ENCODE assay signal across 1 cellular context in genomic region chr6:24927234-24927955, GRCh38.
TF ChIP-seq lines count a peak whose summit lies in the region.

No MANE protein-coding gene starts in this region.

TF ChIP-seq in HEK293, 187 proteins besides CTCF, POLR2A, EP300 and RAD21:
- TF ChIP-seq ZNF707 (tag by site-specific recombination; IDR thresholded peaks at IDR 0.05) (0 out of 2 replicates have a peak, but pooled peaks have one; percentile 28), ZNF585B (tag by site-specific recombination; IDR thresholded peaks at IDR 0.05) (no peak), ZNF580 (tag by site-specific recombination; IDR thresholded peaks at IDR 0.05) (0 out of 2 replicates have a peak, but pooled peaks have one; percentile 60), ZNF571 (tag by site-specific recombination; IDR thresholded peaks at IDR 0.05) (peak; percentile 79; the same call in 1 of the 2 replicates), ZNF157 (tag by site-specific recombination; IDR thresholded peaks at IDR 0.05) (peak; percentile 31; the same call in 1 of the 2 replicates)
- TF ChIP-seq, protein P1, sequence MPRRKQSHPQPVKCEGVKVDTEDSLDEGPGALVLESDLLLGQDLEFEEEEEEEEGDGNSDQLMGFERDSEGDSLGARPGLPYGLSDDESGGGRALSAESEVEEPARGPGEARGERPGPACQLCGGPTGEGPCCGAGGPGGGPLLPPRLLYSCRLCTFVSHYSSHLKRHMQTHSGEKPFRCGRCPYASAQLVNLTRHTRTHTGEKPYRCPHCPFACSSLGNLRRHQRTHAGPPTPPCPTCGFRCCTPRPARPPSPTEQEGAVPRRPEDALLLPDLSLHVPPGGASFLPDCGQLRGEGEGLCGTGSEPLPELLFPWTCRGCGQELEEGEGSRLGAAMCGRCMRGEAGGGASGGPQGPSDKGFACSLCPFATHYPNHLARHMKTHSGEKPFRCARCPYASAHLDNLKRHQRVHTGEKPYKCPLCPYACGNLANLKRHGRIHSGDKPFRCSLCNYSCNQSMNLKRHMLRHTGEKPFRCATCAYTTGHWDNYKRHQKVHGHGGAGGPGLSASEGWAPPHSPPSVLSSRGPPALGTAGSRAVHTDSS (tag by site-specific recombination; IDR thresholded peaks at IDR 0.05) = peak; percentile 46
